In the genomic region with DNA sequence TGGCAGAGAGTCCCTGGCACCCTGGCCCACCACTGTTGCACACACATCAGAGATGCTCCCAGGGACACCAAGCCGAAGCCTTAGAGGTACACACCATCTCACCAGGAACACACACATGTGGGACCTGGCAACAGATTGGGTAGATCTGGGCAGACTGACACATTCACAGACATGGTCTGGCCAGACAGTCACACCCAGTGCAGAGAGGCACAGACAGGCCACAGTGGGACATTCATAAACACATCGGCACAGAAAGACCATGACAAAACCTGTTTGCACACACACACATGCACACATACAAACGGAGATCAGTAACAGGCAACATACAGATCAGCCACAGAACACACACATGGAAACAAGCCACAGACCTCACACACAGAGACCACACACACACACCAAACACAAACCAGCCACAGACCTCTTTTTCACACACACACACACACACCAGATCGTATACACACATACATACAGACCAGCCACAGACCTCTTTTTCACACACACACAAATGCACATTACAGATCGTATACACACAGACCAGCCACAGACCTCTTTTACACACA, we compare ENCODE assay signal across 9 cellular contexts. TPM values are rescaled to one million over a fixed set of nuclear protein-coding genes. Genes with fewer than 3 reads are reported as not detected.
A peak's percentile ranks its signal among the peaks of the same experiment; 100 is the strongest.
DNase-seq lines count a peak whose midpoint lies in the region; ATAC-seq and TF ChIP-seq lines count a peak whose summit lies in the region.
"Had no signal": no experiment of that assay in that cellular context is flagged by ENCODE, and none has a peak within 500 bp of the region (broad histone marks: within the 10 kb centered on the region; RNA-seq: fewer than 3 reads in every experiment).

No MANE protein-coding gene starts in this region.

- no peak overlapping the region for H3K27ac Mint-ChIP-seq in natural killer cell
- H3K27ac Mint-ChIP-seq: stimulated activated naive CD8-positive, alpha-beta T cell treated with anti-CD3 and anti-CD28 coated beads, Interleukin-15, Interleukin-2, amounts not matched to agents 100 ng/mL and 50 ng/mL, for 24 hours had no signal

- H3K9ac ChIP-seq in BLaER1 (peak overlapping the region; percentile 85), Karpas-422 (ENCODE audit: low read length) (peak overlapping the region; percentile 65)

- H3K36me3 ChIP-seq in BLaER1 (no peaks in the 10 kb centered on the region), Karpas-422 (ENCODE audit: insufficient read depth, low read length) (no peaks in the 10 kb centered on the region), ovary (no peaks in the 10 kb centered on the region)

- H3K4me1 Mint-ChIP-seq in natural killer cell, result peaks cover 11 to 20% of the 10 kb centered on the region in 2 donors

- no peaks in the 10 kb centered on the region for H3K27me3 Mint-ChIP-seq in natural killer cell (ENCODE audit: low read depth in 2 of 2)
- H3K27me3 Mint-ChIP-seq: stimulated activated naive CD8-positive, alpha-beta T cell treated with anti-CD3 and anti-CD28 coated beads, Interleukin-15, Interleukin-2, amounts not matched to agents 100 ng/mL and 50 ng/mL, for 24 hours had no signal

- H2AFZ ChIP-seq in Karpas-422 (ENCODE audit: low read length), result no peak overlapping the region

- no peaks in the 10 kb centered on the region for H3K36me3 Mint-ChIP-seq in natural killer cell

- no peaks in the 10 kb centered on the region for H3K9me2 ChIP-seq in Karpas-422 (replicated peaks; ENCODE audit: insufficient read depth, low read length)

- H3K27me3 ChIP-seq in BLaER1 (no peaks in the 10 kb centered on the region), Karpas-422 (ENCODE audit: low read length) (no peaks in the 10 kb centered on the region), ovary (no peaks in the 10 kb centered on the region)

- H3K9me3 Mint-ChIP-seq in natural killer cell, result no peaks in the 10 kb centered on the region
- H3K9me3 Mint-ChIP-seq: stimulated activated naive CD8-positive, alpha-beta T cell treated with anti-CD3 and anti-CD28 coated beads, Interleukin-15, Interleukin-2, amounts not matched to agents 100 ng/mL and 50 ng/mL, for 24 hours had no signal

- WGBS in ovary, 3 donors, result 43 to 54% (median 49%) methylated on average over 5 of the region's 5 CpGs

- H3K79me2 ChIP-seq in Karpas-422 (ENCODE audit: low read length), result no peaks in the 10 kb centered on the region

- H3K4me2 ChIP-seq in BLaER1, result peak overlapping the region; percentile 98
- H3K4me2 ChIP-seq in Karpas-422 (ENCODE audit: low read depth, low read length, poor library complexity, severe bottlenecking), result no peak overlapping the region

- TF ChIP-seq CTCF in choroid plexus epithelial cell (conservative IDR thresholded peaks at IDR 0.05; ENCODE audit: low read depth, low read length), result no peak
- no peak for TF ChIP-seq CTCF in natural killer cell (IDR thresholded peaks at IDR 0.05)
- TF ChIP-seq CTCF in ovary (IDR thresholded peaks at IDR 0.05), result no peak

- intact Hi-C loops in natural killer cell (cut with micrococcal nuclease) (loop anchor here (5.0 to 10.0 kb wide), 2 partner anchors 260 to 317 kb away; partner anchors contain the start of gene LYL1), ovary (cut with DNase I) (loop anchor here in 1 of 4 donors (10.0 kb wide), 1 partner anchor 1060 kb away; no protein-coding TSS in a partner anchor)

- no peak for TF ChIP-seq POLR2A in ovary (IDR thresholded peaks at IDR 0.05)

- ATAC-seq in natural killer cell (peak; percentile 17 to 23 (median 23)), GM18858 (IDR thresholded peaks at IDR 0.05; ENCODE audit: unreplicated experiment) (no peak), HG03378 (IDR thresholded peaks at IDR 0.05; ENCODE audit: unreplicated experiment) (no peak)

- no peaks in the 10 kb centered on the region for H4K20me1 ChIP-seq in BLaER1
- no peaks in the 10 kb centered on the region for H4K20me1 ChIP-seq in Karpas-422 (ENCODE audit: insufficient read depth, low read depth, low read length)

- H3K27ac ChIP-seq in BLaER1 (peak overlapping the region; percentile 95), Karpas-422 (ENCODE audit: low read length) (peak overlapping the region; percentile 74), ovary (peak overlapping the region in 1 of 2 donors; percentile 99)

- no peaks in the 10 kb centered on the region for H3K9me3 ChIP-seq in BLaER1
- no peaks in the 10 kb centered on the region for H3K9me3 ChIP-seq in Karpas-422 (ENCODE audit: low read length)
- H3K9me3 ChIP-seq in ovary, result no peaks in the 10 kb centered on the region

- TF ChIP-seq EP300 in ovary (IDR thresholded peaks at IDR 0.05), result no peak

- DNase-seq in Karpas-422 (no peak), choroid plexus epithelial cell (ENCODE audit: low read depth) (peak; percentile 39), natural killer cell (peak; percentile 68), RPMI8226 (no peak), ovary (no peak)

- no peak overlapping the region for H3K4me3 Mint-ChIP-seq in natural killer cell
- H3K4me3 Mint-ChIP-seq: stimulated activated naive CD8-positive, alpha-beta T cell treated with anti-CD3 and anti-CD28 coated beads, Interleukin-15, Interleukin-2, amounts not matched to agents 100 ng/mL and 50 ng/mL, for 24 hours had no signal

- H3K4me3 ChIP-seq in BLaER1, result no peak overlapping the region
- H3K4me3 ChIP-seq in Karpas-422 (ENCODE audit: low read length), result no peak overlapping the region
- no peak overlapping the region for H3K4me3 ChIP-seq in choroid plexus epithelial cell (ENCODE audit: low read depth, low read length)
- no peak overlapping the region for H3K4me3 ChIP-seq in ovary

- H3K4me1 ChIP-seq in BLaER1 (peaks cover 87% of the 10 kb centered on the region), Karpas-422 (ENCODE audit: low read length) (peaks cover 67% of the 10 kb centered on the region), ovary (ENCODE audit: insufficient read depth) (peaks cover 16% of the 10 kb centered on the region)

RNA-seq across cellular contexts. Expression of gene JUNB, which starts 6.3 kb away (rescaled TPM):
- 60.0 and 156 TPM in 2 replicates for total RNA-seq in Karpas-422 (2014; rRNA removed; shearing (Covaris generic); ENCODE audit: low replicate concordance)
- 100 to 1,000 TPM; 781 to 903 (median 859) TPM for total RNA-seq in natural killer cell
- 1,000 to 10,000 TPM in 2 of 7 donors, 100 to 1,000 TPM in 5; 154 to 3,039 (median 413) TPM for total RNA-seq in ovary
- polyA plus RNA-seq in ovary, result 100 to 1,000 TPM in 1 of 2 donors, 1 to 10 TPM in 1; 6.8 to 570 TPM

RNA-seq across cellular contexts. Expression of gene HOOK2, which starts 9.6 kb away (rescaled TPM):
- total RNA-seq in Karpas-422 (2014; rRNA removed; shearing (Covaris generic); ENCODE audit: low replicate concordance), result 7.6 and 21.2 TPM in 2 replicates
- total RNA-seq in natural killer cell (10 to 100 TPM; 13.3 to 15.3 (median 13.9) TPM), ovary (10 to 100 TPM; 24.9 to 52.2 (median 27.9) TPM)
- polyA plus RNA-seq in ovary, result 10 to 100 TPM; 12.2 to 23.5 TPM

RNA-seq across cellular contexts. Expression of gene PRDX2, which starts 16.6 kb away (rescaled TPM):
- 372 and 566 TPM in 2 replicates for total RNA-seq in Karpas-422 (2014; rRNA removed; shearing (Covaris generic); ENCODE audit: low replicate concordance)
- total RNA-seq in natural killer cell, result 10 to 100 TPM; 28.8 to 67.1 (median 66.9) TPM
- total RNA-seq in ovary, result 100 to 1,000 TPM; 191 to 321 (median 263) TPM
- 100 to 1,000 TPM in 1 of 2 donors, 10 to 100 TPM in 1; 98.3 to 237 TPM for polyA plus RNA-seq in ovary

RNA-seq across cellular contexts. Expression of gene THSD8, which starts 16.9 kb away (rescaled TPM):
- 9.0 TPM in 1 of 2 replicates, not detected in the other for total RNA-seq in Karpas-422 (2014; rRNA removed; shearing (Covaris generic); ENCODE audit: low replicate concordance)
- 1 to 10 TPM; 1.7 to 2.8 (median 2.2) TPM for total RNA-seq in natural killer cell
- total RNA-seq in ovary, result 1 to 10 TPM in 5 of 7 donors, under 1 TPM in 1, not detected in 1; 0.71 to 5.4 (median 2.6) TPM
- polyA plus RNA-seq in ovary, result 1 to 10 TPM; 1.4 to 7.2 TPM

RNA-seq across cellular contexts. Expression of gene RNASEH2A, which starts 21.4 kb away (rescaled TPM):
- 37.8 and 48.4 TPM in 2 replicates for total RNA-seq in Karpas-422 (2014; rRNA removed; shearing (Covaris generic); ENCODE audit: low replicate concordance)
- 1 to 10 TPM; 6.6 to 8.7 (median 7.4) TPM for total RNA-seq in natural killer cell
- 10 to 100 TPM in 1 of 7 donors, 1 to 10 TPM in 6; 1.2 to 12.2 (median 7.7) TPM for total RNA-seq in ovary
- 1 to 10 TPM; 1.6 to 8.0 TPM for polyA plus RNA-seq in ovary

Comparison
In these comparisons a context has a peak if more than half of its experiments do, and no peak if none do; other contexts are left out.
1. DNase-seq: peak in choroid plexus epithelial cell (single experiment) and natural killer cell (single experiment); none in Karpas-422 (single experiment), RPMI8226 (single experiment) and ovary (0 of 5).
2. ATAC-seq: peak in natural killer cell (3 of 3); none in GM18858 (single experiment) and HG03378 (single experiment).